1 cellular context compared by ENCODE assay signal in the genomic region with DNA sequence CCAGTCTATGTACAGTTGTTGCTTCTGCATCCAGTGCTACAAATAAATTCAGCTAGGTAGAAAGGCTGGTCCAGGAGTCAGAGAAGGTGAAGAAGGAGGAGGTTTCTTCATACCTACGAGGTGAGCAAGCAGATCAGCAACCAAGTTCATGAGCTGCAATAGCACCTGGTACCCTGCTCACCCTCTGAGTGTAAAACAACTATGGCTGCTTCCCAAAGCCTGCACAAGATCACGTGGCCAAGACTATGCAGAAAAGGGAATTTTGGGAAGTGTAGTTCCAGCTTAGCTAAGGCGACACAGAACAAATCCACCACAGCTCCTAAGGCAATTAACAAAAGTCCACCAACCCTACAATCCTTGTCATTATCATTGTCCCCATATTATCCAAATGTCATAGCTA.
TF ChIP-seq lines count a peak whose summit lies in the region.

No MANE protein-coding gene starts in this region.

TF ChIP-seq in H1, 55 proteins besides CTCF, POLR2A, EP300 and RAD21 (continued from another document):
- TF ChIP-seq USF2 (IDR thresholded peaks at IDR 0.05; ENCODE audit: low read length) (peak; percentile 52; the same call in 1 of the 2 replicates), E2F6 (IDR thresholded peaks at IDR 0.05) (no peak)
TF ChIP-seq in H1: peak in this region for 3.
